In genomic region chr5:143094610-143095009, GRCh38 we compare ENCODE assay signal across 1 cellular context.
TF ChIP-seq lines count a peak whose summit lies in the region.

No MANE protein-coding gene starts in this region.

TF ChIP-seq in HCT116, 20 proteins besides CTCF, POLR2A, EP300 and RAD21 (continued from another document):
- peak; percentile 25; the same call in 1 of the 2 replicates for TF ChIP-seq SP1 (IDR thresholded peaks at IDR 0.05; ENCODE audit: low read depth)
TF ChIP-seq in HCT116: peak in this region for 3; not testable (repeated sequence) for 17.
